Comparison of ENCODE assay signal across 10 cellular contexts in genomic region chr4:86014599-86014998, GRCh38.
DNase-seq lines count a peak whose midpoint lies in the region; ATAC-seq and TF ChIP-seq lines count a peak whose summit lies in the region.
"Had no signal": no experiment of that assay in that cellular context is flagged by ENCODE, and none has a peak within 500 bp of the region (broad histone marks: within the 10 kb centered on the region; RNA-seq: fewer than 3 reads in every experiment).

No MANE protein-coding gene starts in this region.

- DNase-seq in stimulated activated naive B cell treated with anti-CD40 and anti-IgM and Interleukin-4, amounts not matched to agents 10 μg/mL and 1 μg/mL and 100 μg/mL, for 72 hours, result peak; percentile 22
- DNase-seq in UCSD-AML1 (lab: John Stamatoyannopoulos, UW; ENCODE audit: unreplicated experiment) (no peak), NCI-H2227 (lab: John Stamatoyannopoulos, UW; ENCODE audit: unreplicated experiment) (no peak)
- DNase-seq in activated T-cell treated with anti-CD3 and anti-CD28 coated beads, Interleukin-2, amount 50 U/mL, for 48 hours, result no peak
- DNase-seq: activated CD4-positive, alpha-beta memory T cell treated with anti-CD3 and anti-CD28 coated beads, Interleukin-2, amount 10 ng/mL, durations not matched to agents 7 days and 5 days had no signal

- no peak for TF ChIP-seq CTCF in OCI-LY3 (IDR thresholded peaks at IDR 0.05; ENCODE audit: low read depth, low read length)

- no peaks in the 10 kb centered on the region for H3K36me3 Mint-ChIP-seq in stimulated activated naive B cell treated with anti-CD40 and anti-IgM and Interleukin-4, amounts not matched to agents 10 μg/mL and 1 μg/mL and 100 μg/mL, for 72 hours

- peak; percentile 90 for ATAC-seq in GM19372 (IDR thresholded peaks at IDR 0.05; ENCODE audit: low read depth, unreplicated experiment)
- peak; percentile 58 for ATAC-seq in HG02943 (IDR thresholded peaks at IDR 0.05; ENCODE audit: low read depth, unreplicated experiment)
- ATAC-seq in stimulated activated naive B cell treated with anti-CD40 and anti-IgM and Interleukin-4, amounts not matched to agents 10 μg/mL and 1 μg/mL and 100 μg/mL, for 72 hours (replicated peaks), result peak; percentile 84 to 97

- H3K27ac Mint-ChIP-seq in stimulated activated naive B cell treated with anti-CD40 and anti-IgM and Interleukin-4, amounts not matched to agents 10 μg/mL and 1 μg/mL and 100 μg/mL, for 72 hours, result peak overlapping the region; percentile 92
- H3K27ac Mint-ChIP-seq: activated CD4-positive, alpha-beta memory T cell treated with anti-CD3 and anti-CD28 coated beads, Interleukin-2, amount 10 ng/mL, durations not matched to agents 7 days and 5 days had no signal

- no peaks in the 10 kb centered on the region for H3K27me3 Mint-ChIP-seq in stimulated activated naive B cell treated with anti-CD40 and anti-IgM and Interleukin-4, amounts not matched to agents 10 μg/mL and 1 μg/mL and 100 μg/mL, for 72 hours
- H3K27me3 Mint-ChIP-seq: activated CD4-positive, alpha-beta memory T cell treated with anti-CD3 and anti-CD28 coated beads, Interleukin-2, amount 10 ng/mL, durations not matched to agents 7 days and 5 days had no signal

- H3K27me3 ChIP-seq in OCI-LY3 (ENCODE audit: low read depth, low read length), result no peaks in the 10 kb centered on the region

- no peak overlapping the region for H3K4me3 ChIP-seq in OCI-LY3 (ENCODE audit: low read length)

- H3K36me3 ChIP-seq in OCI-LY3 (replicated peaks; ENCODE audit: low read depth, low read length), result no peaks in the 10 kb centered on the region

- H3K4me3 Mint-ChIP-seq in stimulated activated naive B cell treated with anti-CD40 and anti-IgM and Interleukin-4, amounts not matched to agents 10 μg/mL and 1 μg/mL and 100 μg/mL, for 72 hours, result peak overlapping the region; percentile 56 to 69
- H3K4me3 Mint-ChIP-seq: activated CD4-positive, alpha-beta memory T cell treated with anti-CD3 and anti-CD28 coated beads, Interleukin-2, amount 10 ng/mL, durations not matched to agents 7 days and 5 days had no signal

- H3K4me2 ChIP-seq in OCI-LY3 (ENCODE audit: low read length), result peak overlapping the region; percentile 31
- H3K4me2 ChIP-seq: KMS-11 had no signal

- peaks cover 16% of the 10 kb centered on the region for H3K4me1 ChIP-seq in OCI-LY3 (ENCODE audit: low read length)
- H3K4me1 ChIP-seq: parathyroid adenoma had no signal

- H4K20me1 ChIP-seq in OCI-LY3 (ENCODE audit: insufficient read depth, low read length), result no peaks in the 10 kb centered on the region

- no peak overlapping the region for H3K9ac ChIP-seq in OCI-LY3 (ENCODE audit: low read length)
- H3K9ac ChIP-seq: KMS-11, parathyroid adenoma had no signal

- H3K79me2 ChIP-seq in OCI-LY3 (ENCODE audit: low read length), result no peaks in the 10 kb centered on the region
- H3K79me2 ChIP-seq: parathyroid adenoma had no signal

- no peaks in the 10 kb centered on the region for H3K9me3 Mint-ChIP-seq in stimulated activated naive B cell treated with anti-CD40 and anti-IgM and Interleukin-4, amounts not matched to agents 10 μg/mL and 1 μg/mL and 100 μg/mL, for 72 hours
- H3K9me3 Mint-ChIP-seq: activated CD4-positive, alpha-beta memory T cell treated with anti-CD3 and anti-CD28 coated beads, Interleukin-2, amount 10 ng/mL, durations not matched to agents 7 days and 5 days had no signal

- H3K27ac ChIP-seq in OCI-LY3 (ENCODE audit: low read length), result no peak overlapping the region
- H3K27ac ChIP-seq: KMS-11, parathyroid adenoma had no signal

- H3K4me1 Mint-ChIP-seq in stimulated activated naive B cell treated with anti-CD40 and anti-IgM and Interleukin-4, amounts not matched to agents 10 μg/mL and 1 μg/mL and 100 μg/mL, for 72 hours, result peaks cover 7 to 13% of the 10 kb centered on the region in 2 donors
- H3K4me1 Mint-ChIP-seq: activated CD4-positive, alpha-beta memory T cell treated with anti-CD3 and anti-CD28 coated beads, Interleukin-2, amount 10 ng/mL, durations not matched to agents 7 days and 5 days had no signal

- no peaks in the 10 kb centered on the region for H3K9me3 ChIP-seq in OCI-LY3 (ENCODE audit: insufficient read depth, low read length)

- H2AFZ ChIP-seq in OCI-LY3 (ENCODE audit: low read depth, low read length), result no peak overlapping the region
- H2AFZ ChIP-seq: parathyroid adenoma had no signal
